Comparison of ENCODE assay signal across 16 cellular contexts in genomic region chr5:74502479-74502950, GRCh38.
DNase-seq lines count a peak whose midpoint lies in the region; ATAC-seq and TF ChIP-seq lines count a peak whose summit lies in the region.
"Had no signal": no experiment of that assay in that cellular context is flagged by ENCODE, and none has a peak within 500 bp of the region (broad histone marks: within the 10 kb centered on the region; RNA-seq: fewer than 3 reads in every experiment).

No MANE protein-coding gene starts in this region.

- in situ Hi-C loops in KBM-7 (cut with MboI; ENCODE audit: low pct_unique_long_range_greater_than_20kb, low sequenced_read_pairs) = no loop called here

- no peak for TF ChIP-seq CTCF in nephron progenitor cell (IDR thresholded peaks at IDR 0.05)

- no peak for ATAC-seq in HG03097 (IDR thresholded peaks at IDR 0.05; ENCODE audit: low FRiP score, unreplicated experiment)
- ATAC-seq: CD8-positive, alpha-beta T cell had no signal

- peak overlapping the region; percentile 7 for H3K27ac Mint-ChIP-seq in nephron progenitor cell
- H3K27ac Mint-ChIP-seq: CD8-positive, alpha-beta T cell; HFFc6 had no signal

- H3K9me3 Mint-ChIP-seq in nephron progenitor cell = no peaks in the 10 kb centered on the region
- H3K9me3 Mint-ChIP-seq: CD8-positive, alpha-beta T cell; HFFc6 had no signal

- H3K27me3 Mint-ChIP-seq in nephron progenitor cell (ENCODE audit: low read depth, poor library complexity) = no peaks in the 10 kb centered on the region

- peaks cover 66% of the 10 kb centered on the region for H3K4me1 Mint-ChIP-seq in nephron progenitor cell

- no peak overlapping the region for H3K4me3 Mint-ChIP-seq in nephron progenitor cell
- H3K4me3 Mint-ChIP-seq: CD8-positive, alpha-beta T cell; HFFc6 had no signal

- DNase-seq in HT-29 (ENCODE audit: low spot score) (peak; percentile 43), NCI-H2227 (lab: John Stamatoyannopoulos, UW; ENCODE audit: unreplicated experiment) (peak; percentile 26), glomerular endothelial cell (ENCODE audit: extremely low read depth, low read depth, low spot score) (peak; percentile 33), nephron progenitor cell (no peak), kidney tubule cell (ENCODE audit: low spot score) (no peak), KBM-7 (no peak)
- no peak for DNase-seq in stimulated activated CD4-positive, alpha-beta T cell treated with anti-CD3 and anti-CD28 coated beads, Interleukin-4, amount 100 ng/mL, for 24 hours
- DNase-seq: CD8-positive, alpha-beta T cell; DMS 273 treated with DMSO at 0.1 percent for 48 hours; HFFc6; Kasumi-1; NCI-H1417 treated with DMSO at 0.1 percent for 48 hours; NCI-H2029 treated with DMSO at 0.1 percent for 48 hours; NCI-H526 treated with DMSO at 0.1 percent for 48 hours; NK-92 treated with Interleukin-12 subunit alpha and Interleukin-12 subunit beta, amount 100 ng/mL, for 24 hours had no signal

- H3K36me3 Mint-ChIP-seq in nephron progenitor cell (ENCODE audit: low read depth) = no peaks in the 10 kb centered on the region
- H3K36me3 Mint-ChIP-seq: CD8-positive, alpha-beta T cell had no signal

Comparison
In these comparisons a context has a peak if more than half of its experiments do, and no peak if none do; other contexts are left out.
1. DNase-seq: peak in HT-29 (single experiment), NCI-H2227 (single experiment) and glomerular endothelial cell (single experiment); none in nephron progenitor cell (single experiment), kidney tubule cell (single experiment), KBM-7 (single experiment) and stimulated activated CD4-positive, alpha-beta T cell treated with anti-CD3 and anti-CD28 coated beads, Interleukin-4, amount 100 ng/mL, for 24 hours (single experiment).